ENCODE assay signal across 29 cellular contexts in the genomic region with DNA sequence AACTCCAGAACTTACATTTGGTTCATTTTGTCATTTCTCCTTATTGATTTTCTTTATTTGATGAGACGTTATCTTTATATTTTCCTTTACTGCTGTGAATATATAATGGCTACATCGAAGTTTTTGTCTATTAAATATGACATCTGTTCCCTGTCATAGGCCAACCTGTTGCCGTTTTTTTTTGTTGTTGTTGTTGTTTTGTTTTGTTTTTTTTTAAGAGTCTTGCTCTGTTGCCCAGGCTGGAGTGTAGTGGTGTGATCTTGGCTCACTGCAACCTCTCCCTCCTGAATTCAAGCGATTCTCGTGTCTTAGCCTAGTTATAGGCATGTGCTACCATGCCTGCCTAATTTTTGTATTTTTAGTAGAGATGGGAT.
"Had no signal": no experiment of that assay in that cellular context is flagged by ENCODE, and none has a peak within 500 bp of the region (broad histone marks: within the 10 kb centered on the region; RNA-seq: fewer than 3 reads in every experiment).

No MANE protein-coding gene starts in this region.

- H3K27ac ChIP-seq: brain microvascular endothelial cell, coronary artery, dorsolateral prefrontal cortex, esophagus muscularis mucosa, foreskin keratinocyte, gastrocnemius medialis had no signal

- H3K27me3 Mint-ChIP-seq: activated CD4-positive, alpha-beta memory T cell treated with anti-CD3 and anti-CD28 coated beads, Interleukin-2, amount 10 ng/mL, durations not matched to agents 7 days and 5 days; activated CD4-positive, alpha-beta T cell treated with anti-CD3 and anti-CD28 coated beads, Interleukin-2, amount 10 ng/mL, durations not matched to agents 7 days and 5 days; activated naive CD4-positive, alpha-beta T cell treated with anti-CD3 and anti-CD28 coated beads, Interleukin-2, amount 10 ng/mL, durations not matched to agents 7 days and 5 days; activated T-cell treated with anti-CD3 and anti-CD28 coated beads, Interleukin-2, amount 50 U/mL, for 24 hours; central memory CD8-positive, alpha-beta T cell; dendritic cell treated with granulocyte-macrophage colony-stimulating factor and Interleukin-4, amounts not matched to agents 40 ng/mL and 50 ng/mL, for 4 days had no signal

- H3K27me3 ChIP-seq: brain microvascular endothelial cell, dorsolateral prefrontal cortex, esophagus muscularis mucosa, foreskin keratinocyte, gastrocnemius medialis had no signal

- H3K4me1 ChIP-seq: esophagus muscularis mucosa, foreskin keratinocyte, gastrocnemius medialis had no signal

- DNase-seq: activated CD4-positive, alpha-beta memory T cell treated with anti-CD3 and anti-CD28 coated beads, Interleukin-2, amount 10 ng/mL, durations not matched to agents 7 days and 5 days; activated CD4-positive, alpha-beta T cell treated with anti-CD3 and anti-CD28 coated beads for 1 hour; activated CD4-positive, alpha-beta T cell treated with anti-CD3 and anti-CD28 coated beads for 4 hours; activated CD4-positive, alpha-beta T cell treated with anti-CD3 and anti-CD28 coated beads, Interleukin-2, amount 10 ng/mL, durations not matched to agents 7 days and 5 days; activated CD4-positive, alpha-beta T cell treated with anti-CD3 and anti-CD28 coated beads, Interleukin-2, amount 50 U/mL, for 4 hours; activated CD4-positive, CD25-positive, alpha-beta regulatory T cell; activated CD8-positive, alpha-beta memory T cell treated with anti-CD3 and anti-CD28 coated beads, Interleukin-2, amount 50 U/mL, for 48 hours; activated gamma-delta T cell; activated naive CD4-positive, alpha-beta T cell; activated naive CD4-positive, alpha-beta T cell treated with anti-CD3 and anti-CD28 coated beads, Interleukin-2, amount 10 ng/mL, durations not matched to agents 7 days and 5 days; activated naive CD8-positive, alpha-beta T cell treated with anti-CD3 and anti-CD28 coated beads, Interleukin-2, amount 10 ng/mL, durations not matched to agents 7 days and 5 days; activated T-cell treated with anti-CD3 and anti-CD28 coated beads for 4 hours; activated T-cell treated with anti-CD3 and anti-CD28 coated beads, Interleukin-2, amount 50 U/mL, for 24 hours; activated T-cell treated with anti-CD3 and anti-CD28 coated beads, Interleukin-2, amount 50 U/mL, for 72 hours; amniotic stem cell; anterior cingulate cortex; brain microvascular endothelial cell; dorsolateral prefrontal cortex; effector memory CD4-positive, alpha-beta T cell; erythroblast; foreskin keratinocyte; gastrocnemius medialis; glutamatergic neuron; T-helper 2 cell had no signal

- H3K36me3 ChIP-seq: brain microvascular endothelial cell, esophagus muscularis mucosa, gastrocnemius medialis had no signal

- H3K27ac Mint-ChIP-seq: activated CD4-positive, alpha-beta memory T cell treated with anti-CD3 and anti-CD28 coated beads, Interleukin-2, amount 10 ng/mL, durations not matched to agents 7 days and 5 days; activated CD4-positive, alpha-beta T cell treated with anti-CD3 and anti-CD28 coated beads, Interleukin-2, amount 10 ng/mL, durations not matched to agents 7 days and 5 days; activated naive CD4-positive, alpha-beta T cell treated with anti-CD3 and anti-CD28 coated beads, Interleukin-2, amount 10 ng/mL, durations not matched to agents 7 days and 5 days; activated naive CD4-positive, alpha-beta T cell treated with anti-CD3 and anti-CD28 coated beads, Interleukin-2, amount 50 U/mL, for 72 hours; activated naive CD8-positive, alpha-beta T cell treated with anti-CD3 and anti-CD28 coated beads, Interleukin-2, amount 10 ng/mL, durations not matched to agents 7 days and 5 days; activated T-cell treated with anti-CD3 and anti-CD28 coated beads, Interleukin-2, amount 50 U/mL, for 24 hours; dendritic cell treated with granulocyte-macrophage colony-stimulating factor and Interleukin-4, amounts not matched to agents 40 ng/mL and 50 ng/mL, for 4 days had no signal

- H3K4me3 Mint-ChIP-seq: activated CD4-positive, alpha-beta memory T cell treated with anti-CD3 and anti-CD28 coated beads, Interleukin-2, amount 10 ng/mL, durations not matched to agents 7 days and 5 days; activated CD4-positive, alpha-beta T cell treated with anti-CD3 and anti-CD28 coated beads, Interleukin-2, amount 10 ng/mL, durations not matched to agents 7 days and 5 days; activated naive CD4-positive, alpha-beta T cell treated with anti-CD3 and anti-CD28 coated beads, Interleukin-2, amount 10 ng/mL, durations not matched to agents 7 days and 5 days; activated naive CD8-positive, alpha-beta T cell treated with anti-CD3 and anti-CD28 coated beads, Interleukin-2, amount 10 ng/mL, durations not matched to agents 7 days and 5 days; activated T-cell treated with anti-CD3 and anti-CD28 coated beads, Interleukin-2, amount 50 U/mL, for 24 hours; activated T-cell treated with anti-CD3 and anti-CD28 coated beads, Interleukin-2, amount 50 U/mL, for 72 hours; central memory CD8-positive, alpha-beta T cell; dendritic cell treated with granulocyte-macrophage colony-stimulating factor and Interleukin-4, amounts not matched to agents 40 ng/mL and 50 ng/mL, for 4 days had no signal

- H3K4me3 ChIP-seq: coronary artery, dorsolateral prefrontal cortex, esophagus muscularis mucosa, gastrocnemius medialis had no signal

- ATAC-seq: activated naive CD4-positive, alpha-beta T cell treated with anti-CD3 and anti-CD28 coated beads, Interleukin-2, amount 50 U/mL, for 72 hours; activated T-cell treated with anti-CD3 and anti-CD28 coated beads, Interleukin-2, amount 50 U/mL, for 72 hours; foreskin keratinocyte; gastrocnemius medialis had no signal

- H3K4me1 Mint-ChIP-seq: activated CD4-positive, alpha-beta memory T cell treated with anti-CD3 and anti-CD28 coated beads, Interleukin-2, amount 10 ng/mL, durations not matched to agents 7 days and 5 days; activated CD4-positive, alpha-beta T cell treated with anti-CD3 and anti-CD28 coated beads, Interleukin-2, amount 10 ng/mL, durations not matched to agents 7 days and 5 days; activated naive CD4-positive, alpha-beta T cell treated with anti-CD3 and anti-CD28 coated beads, Interleukin-2, amount 10 ng/mL, durations not matched to agents 7 days and 5 days; activated naive CD8-positive, alpha-beta T cell treated with anti-CD3 and anti-CD28 coated beads, Interleukin-2, amount 10 ng/mL, durations not matched to agents 7 days and 5 days; central memory CD8-positive, alpha-beta T cell had no signal
